In the genomic region with DNA sequence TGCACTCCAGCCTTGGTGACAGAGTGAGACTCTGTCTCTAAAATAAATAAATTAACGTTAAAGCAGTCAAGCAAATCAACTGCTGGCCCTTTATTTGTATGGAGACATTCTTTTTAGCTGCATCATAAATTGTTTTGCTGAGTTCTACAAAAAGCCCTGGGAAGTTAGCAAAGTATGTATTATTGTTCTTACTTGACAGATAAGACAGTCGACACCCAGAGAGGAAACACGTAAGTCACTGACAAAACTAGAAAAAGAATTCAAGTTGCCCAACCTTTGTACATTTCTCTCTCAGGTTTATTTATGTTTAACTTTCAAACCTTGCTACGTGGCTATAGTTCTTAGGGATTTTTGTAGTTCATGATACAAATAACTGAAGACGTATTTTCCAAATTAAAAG, we compare ENCODE assay signal across 15 cellular contexts. TPM values are rescaled to one million over a fixed set of nuclear protein-coding genes. Genes with fewer than 3 reads are reported as not detected.
A peak's percentile ranks its signal among the peaks of the same experiment; 100 is the strongest.
DNase-seq lines count a peak whose midpoint lies in the region; ATAC-seq and TF ChIP-seq lines count a peak whose summit lies in the region.
"Had no signal": no experiment of that assay in that cellular context is flagged by ENCODE, and none has a peak within 500 bp of the region (broad histone marks: within the 10 kb centered on the region; RNA-seq: fewer than 3 reads in every experiment).

No MANE protein-coding gene starts in this region.

- H3K9me3 ChIP-seq in mammary epithelial cell (replicated peaks; ENCODE audit: insufficient read depth, low read length) = no peaks in the 10 kb centered on the region

- DNase-seq in MCF 10A (ENCODE audit: unreplicated experiment) = peak; percentile 45
- DNase-seq in mammary epithelial cell = no peak
- peak; percentile 63 for DNase-seq in dedifferentiated amniotic fluid mesenchymal stem cell (ENCODE audit: extremely low spot score)
- peak; percentile 84 for DNase-seq in kidney glomerular epithelial cell (lab: John Stamatoyannopoulos, UW)
- DNase-seq in type B pancreatic cell (ENCODE audit: extremely low spot score, unreplicated experiment) = no peak
- DNase-seq in amygdala (lab: John Stamatoyannopoulos, UW) = no peak
- no peak for DNase-seq in HUDEP-2 (lab: John Stamatoyannopoulos, UW; ENCODE audit: unreplicated experiment in 76 of 76)
- DNase-seq: activated CD8-positive, alpha-beta T cell treated with anti-CD3 and anti-CD28 coated beads for 36 hours; anterior cingulate cortex; CD8-positive, alpha-beta memory T cell; KBM-7; NCI-H510A; occipital lobe had no signal

- no peaks in the 10 kb centered on the region for H3K4me1 ChIP-seq in mammary epithelial cell (ENCODE audit: insufficient read depth, low read length)

- no peak overlapping the region for H3K4me3 ChIP-seq in mammary epithelial cell (replicated peaks in 1 of 3; ENCODE audit: insufficient read depth in 1 of 3, low read depth in 2 of 3, low read length in 3 of 3)

- H3K4me1 Mint-ChIP-seq in MCF 10A (ENCODE audit: insufficient read depth, unreplicated experiment) (peaks cover 5% of the 10 kb centered on the region), type B pancreatic cell (ENCODE audit: unreplicated experiment) (peaks cover 9% of the 10 kb centered on the region)
- H3K4me1 Mint-ChIP-seq: CD8-positive, alpha-beta memory T cell had no signal

- H4K20me1 ChIP-seq in mammary epithelial cell (ENCODE audit: insufficient read depth, low read length) = no peaks in the 10 kb centered on the region

- CTCF ChIA-PET in MCF 10A (lab: Yijun Ruan, JAX) (interaction anchor here (0.6 to 1.0 kb wide), 3 partner anchors 15 to 257 kb away, joined by 3 to 4 read pairs (median 3); no protein-coding TSS in a partner anchor), mammary epithelial cell (lab: Charles Lee; ENCODE audit: low non-redundant PET) (no interaction called here)

- no peak for TF ChIP-seq CTCF in MCF 10A (IDR thresholded peaks at IDR 0.05; ENCODE audit: unreplicated experiment)
- no peak for TF ChIP-seq CTCF in mammary epithelial cell (conservative IDR thresholded peaks at IDR 0.05 in 1 of 2, IDR thresholded peaks at IDR 0.05 in 1 of 2; ENCODE audit: extremely low read depth in 1 of 2, insufficient read depth in 1 of 2, low read depth in 1 of 2, low read length in 2 of 2)
- TF ChIP-seq CTCF in type B pancreatic cell (conservative IDR thresholded peaks at IDR 0.05) = no peak

- H3K27ac Mint-ChIP-seq in MCF 10A (ENCODE audit: low read depth, unreplicated experiment) (no peak overlapping the region), type B pancreatic cell (peak overlapping the region; percentile 82)
- H3K27ac Mint-ChIP-seq: activated CD8-positive, alpha-beta T cell treated with anti-CD3 and anti-CD28 coated beads for 36 hours had no signal

- dilution Hi-C loops in mammary epithelial cell (cut with HindIII; ENCODE audit: low sequenced_read_pairs) = no loop called here

- H3K27me3 ChIP-seq in mammary epithelial cell (ENCODE audit: insufficient read depth, low read length) = no peaks in the 10 kb centered on the region

- ATAC-seq in HG02981 (IDR thresholded peaks at IDR 0.05; ENCODE audit: unreplicated experiment) = no peak
- ATAC-seq: activated CD8-positive, alpha-beta T cell treated with anti-CD3 and anti-CD28 coated beads for 36 hours had no signal

- no peak overlapping the region for H3K4me2 ChIP-seq in mammary epithelial cell (ENCODE audit: insufficient read depth, low read depth, low read length)

- H3K9ac ChIP-seq in mammary epithelial cell (ENCODE audit: insufficient read depth, low read length) = no peak overlapping the region

- H2AFZ ChIP-seq in mammary epithelial cell (ENCODE audit: low read depth, low read length) = no peak overlapping the region

- intact Hi-C loops in MCF 10A (cut with micrococcal nuclease) = no loop called here
- intact Hi-C loops in mammary epithelial cell (cut with micrococcal nuclease) = no loop called here

- H3K36me3 ChIP-seq in mammary epithelial cell (ENCODE audit: insufficient read depth, low read length) = no peaks in the 10 kb centered on the region

- no peaks in the 10 kb centered on the region for H3K9me3 Mint-ChIP-seq in MCF 10A (ENCODE audit: unreplicated experiment)
- H3K9me3 Mint-ChIP-seq in type B pancreatic cell = no peaks in the 10 kb centered on the region

- 79% methylated on average over 5 of the region's 5 CpGs for WGBS in mammary epithelial cell (ENCODE audit: low coverage, missing lambda C conversion rate)

- H3K27ac ChIP-seq in mammary epithelial cell (ENCODE audit: insufficient read depth, low read depth, low read length) = no peak overlapping the region
- H3K27ac ChIP-seq: 22Rv1 had no signal

- no peaks in the 10 kb centered on the region for H3K79me2 ChIP-seq in mammary epithelial cell (ENCODE audit: insufficient read depth, low read length)

- H3K4me3 Mint-ChIP-seq in MCF 10A (ENCODE audit: unreplicated experiment) (no peak overlapping the region), type B pancreatic cell (no peak overlapping the region)
- H3K4me3 Mint-ChIP-seq: activated CD8-positive, alpha-beta T cell treated with anti-CD3 and anti-CD28 coated beads for 36 hours; CD8-positive, alpha-beta memory T cell had no signal

- no peaks in the 10 kb centered on the region for H3K36me3 Mint-ChIP-seq in MCF 10A (ENCODE audit: insufficient read depth, unreplicated experiment)
- no peaks in the 10 kb centered on the region for H3K36me3 Mint-ChIP-seq in type B pancreatic cell

- in situ Hi-C loops in mammary epithelial cell (cut with MboI; ENCODE audit: low sequenced_read_pairs in 2 of 2) = no loop called here

- no TSS peak for BruUV-seq in MCF 10A (replicated peaks; lab: Mats Ljungman, UMichigan)
- BruUV-seq in mammary epithelial cell (replicated peaks; lab: Mats Ljungman, UMichigan) = no TSS peak

- POLR2A ChIA-PET in MCF 10A (lab: Yijun Ruan, JAX) = no interaction called here

- H3K27me3 Mint-ChIP-seq in MCF 10A (ENCODE audit: insufficient read depth, unreplicated experiment) (no peaks in the 10 kb centered on the region), type B pancreatic cell (no peaks in the 10 kb centered on the region)
- H3K27me3 Mint-ChIP-seq: activated CD8-positive, alpha-beta T cell treated with anti-CD3 and anti-CD28 coated beads for 36 hours had no signal

RNA-seq across cellular contexts. Expression of gene MACIR, which starts 40.4 kb away (rescaled TPM):
- total RNA-seq in MCF 10A (2022) (6.6 and 8.9 TPM in 2 replicates), mammary epithelial cell (1 to 10 TPM; 7.2 to 7.5 TPM), type B pancreatic cell (ENCODE audit: low replicate concordance) (19.3 and 20.8 TPM in 2 replicates)
- 6.6 TPM for polyA plus RNA-seq in mammary epithelial cell
- 10.3 TPM for polyA minus RNA-seq in mammary epithelial cell

Comparison
In these comparisons a context has a peak if more than half of its experiments do, and no peak if none do; other contexts are left out.
1. DNase-seq: peak in MCF 10A (single experiment), dedifferentiated amniotic fluid mesenchymal stem cell (single experiment) and kidney glomerular epithelial cell (single experiment); none in mammary epithelial cell (single experiment), type B pancreatic cell (single experiment), amygdala (0 of 56) and HUDEP-2 (0 of 76).